1 cellular context compared by ENCODE assay signal in the genomic region with DNA sequence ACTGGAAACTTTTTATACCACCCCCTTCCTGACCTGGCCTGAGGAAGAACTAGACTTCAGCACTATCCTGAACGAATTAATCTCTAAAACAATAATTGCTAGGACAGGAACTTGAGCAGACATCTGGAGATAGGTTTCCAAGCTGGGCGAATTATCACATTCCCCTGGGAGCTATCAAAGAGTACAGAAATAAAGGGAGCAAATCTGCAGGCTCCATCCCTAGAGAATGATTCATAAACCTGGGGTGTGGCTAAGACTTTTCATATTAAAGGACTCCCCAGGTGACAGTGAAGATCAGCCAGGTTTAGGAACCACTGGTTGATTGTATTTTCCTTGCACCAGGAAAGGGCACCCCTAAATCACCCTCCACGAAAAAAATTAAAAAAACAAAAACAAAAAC.
TF ChIP-seq lines count a peak whose summit lies in the region.

No MANE protein-coding gene starts in this region.

TF ChIP-seq in WTC11, 78 proteins besides CTCF, POLR2A, EP300 and RAD21 (continued from another document):
- TF ChIP-seq, protein P1, sequence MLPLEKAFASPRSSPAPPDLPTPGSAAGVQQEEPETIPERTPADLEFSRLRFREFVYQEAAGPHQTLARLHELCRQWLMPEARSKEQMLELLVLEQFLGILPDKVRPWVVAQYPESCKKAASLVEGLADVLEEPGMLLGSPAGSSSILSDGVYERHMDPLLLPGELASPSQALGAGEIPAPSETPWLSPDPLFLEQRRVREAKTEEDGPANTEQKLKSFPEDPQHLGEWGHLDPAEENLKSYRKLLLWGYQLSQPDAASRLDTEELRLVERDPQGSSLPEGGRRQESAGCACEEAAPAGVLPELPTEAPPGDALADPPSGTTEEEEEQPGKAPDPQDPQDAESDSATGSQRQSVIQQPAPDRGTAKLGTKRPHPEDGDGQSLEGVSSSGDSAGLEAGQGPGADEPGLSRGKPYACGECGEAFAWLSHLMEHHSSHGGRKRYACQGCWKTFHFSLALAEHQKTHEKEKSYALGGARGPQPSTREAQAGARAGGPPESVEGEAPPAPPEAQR (CRISPR knock-in tag; IDR thresholded peaks at IDR 0.05): no peak
